In genomic region chr22:37781434-37782059, GRCh38 we compare ENCODE assay signal across 12 cellular contexts. TPM values are rescaled to one million over a fixed set of nuclear protein-coding genes. Genes with fewer than 3 reads are reported as not detected.
DNase-seq lines count a peak whose midpoint lies in the region; ATAC-seq and TF ChIP-seq lines count a peak whose summit lies in the region.
"Had no signal": no experiment of that assay in that cellular context is flagged by ENCODE, and none has a peak within 500 bp of the region (broad histone marks: within the 10 kb centered on the region; RNA-seq: fewer than 3 reads in every experiment).

No MANE protein-coding gene starts in this region.

- in situ Hi-C loops in GM13977 (cut with MboI; ENCODE audit: low pct_unique_long_range_greater_than_20kb, low sequenced_read_pairs, unreplicated experiment): no loop called here

- peaks cover 10% of the 10 kb centered on the region for H3K4me1 Mint-ChIP-seq in nephron
- H3K4me1 Mint-ChIP-seq in activated naive CD4-positive, alpha-beta T cell treated with anti-CD3 and anti-CD28 coated beads for 36 hours (ENCODE audit: low read depth): no peaks in the 10 kb centered on the region

- H3K79me2 ChIP-seq in DND-41 (ENCODE audit: insufficient read depth, low read length) (no peaks in the 10 kb centered on the region), OCI-LY1 (ENCODE audit: insufficient read depth, low read length) (no peaks in the 10 kb centered on the region)

- H3K9me3 Mint-ChIP-seq in nephron: no peaks in the 10 kb centered on the region
- no peaks in the 10 kb centered on the region for H3K9me3 Mint-ChIP-seq in activated naive CD4-positive, alpha-beta T cell treated with anti-CD3 and anti-CD28 coated beads for 36 hours
- H3K9me3 Mint-ChIP-seq: activated CD4-positive, alpha-beta memory T cell treated with anti-CD3 and anti-CD28 coated beads for 36 hours had no signal

- H3K4me3 ChIP-seq in DND-41 (ENCODE audit: low read depth in 1 of 2, low read length in 2 of 2) (no peak overlapping the region), OCI-LY1 (ENCODE audit: low read depth, low read length, poor library complexity, severe bottlenecking) (no peak overlapping the region)

- H3K27ac ChIP-seq in DND-41 (ENCODE audit: low read length) (no peak overlapping the region), OCI-LY1 (ENCODE audit: low read depth, low read length, poor library complexity, severe bottlenecking) (no peak overlapping the region)

- H3K9me3 ChIP-seq in DND-41 (ENCODE audit: insufficient read depth, low read length, severe bottlenecking) (no peaks in the 10 kb centered on the region), OCI-LY1 (ENCODE audit: low read length) (no peaks in the 10 kb centered on the region)

- CTCF ChIA-PET in activated naive CD4-positive, alpha-beta T cell treated with anti-CD3 and anti-CD28 coated beads for 36 hours (lab: Charles Lee): no interaction called here

- peak overlapping the region in 1 of 3 experiments; percentile 40 for H3K27ac Mint-ChIP-seq in nephron
- H3K27ac Mint-ChIP-seq in activated naive CD4-positive, alpha-beta T cell treated with anti-CD3 and anti-CD28 coated beads for 36 hours: no peak overlapping the region
- H3K27ac Mint-ChIP-seq: activated CD4-positive, alpha-beta memory T cell treated with anti-CD3 and anti-CD28 coated beads for 36 hours had no signal

- H3F3A ChIP-seq in OCI-LY1 (ENCODE audit: insufficient read depth, low read length): peaks cover 9% of the 10 kb centered on the region; the same call in 1 of the 2 replicates

- H3K4me1 ChIP-seq in DND-41 (ENCODE audit: insufficient read depth, low read length) (no peaks in the 10 kb centered on the region), OCI-LY1 (ENCODE audit: insufficient read depth, low read length, severe bottlenecking) (peaks cover 28% of the 10 kb centered on the region)

- H4K20me1 ChIP-seq in DND-41 (ENCODE audit: insufficient read depth, low read length): 0 out of 2 replicates have a peak, but pooled peaks cover 2% of the 10 kb centered on the region
- H4K20me1 ChIP-seq in OCI-LY1 (ENCODE audit: insufficient read depth, low read length): no peaks in the 10 kb centered on the region

- H3K36me3 Mint-ChIP-seq in nephron (ENCODE audit: low read depth): no peaks in the 10 kb centered on the region
- no peaks in the 10 kb centered on the region for H3K36me3 Mint-ChIP-seq in activated naive CD4-positive, alpha-beta T cell treated with anti-CD3 and anti-CD28 coated beads for 36 hours (ENCODE audit: low read depth)
- H3K36me3 Mint-ChIP-seq: activated CD4-positive, alpha-beta memory T cell treated with anti-CD3 and anti-CD28 coated beads for 36 hours had no signal

- DNase-seq in DND-41: no peak
- DNase-seq in dermis blood vessel endothelial cell: peak; percentile 41
- DNase-seq in activated naive CD4-positive, alpha-beta T cell treated with anti-CD3 and anti-CD28 coated beads for 36 hours: no peak
- no peak for DNase-seq in GM13977 (ENCODE audit: low spot score)
- DNase-seq: activated CD4-positive, alpha-beta memory T cell treated with anti-CD3 and anti-CD28 coated beads for 36 hours; NCI-H2029 treated with DMSO at 0.1 percent for 48 hours had no signal

- H3K4me3 Mint-ChIP-seq in nephron: no peak overlapping the region
- H3K4me3 Mint-ChIP-seq in activated naive CD4-positive, alpha-beta T cell treated with anti-CD3 and anti-CD28 coated beads for 36 hours: no peak overlapping the region
- H3K4me3 Mint-ChIP-seq: activated CD4-positive, alpha-beta memory T cell treated with anti-CD3 and anti-CD28 coated beads for 36 hours had no signal

- H3K4me2 ChIP-seq in DND-41 (ENCODE audit: insufficient read depth, low read length) (no peak overlapping the region), OCI-LY1 (ENCODE audit: low read length) (no peak overlapping the region)

- peaks cover 3% of the 10 kb centered on the region for H3K27me3 Mint-ChIP-seq in nephron (ENCODE audit: low read depth)
- peaks cover 2% of the 10 kb centered on the region for H3K27me3 Mint-ChIP-seq in activated naive CD4-positive, alpha-beta T cell treated with anti-CD3 and anti-CD28 coated beads for 36 hours (ENCODE audit: low read depth)

- H3K9me2 ChIP-seq in OCI-LY1 (ENCODE audit: low read depth, low read length): no peaks in the 10 kb centered on the region

- H2AFZ ChIP-seq in DND-41 (ENCODE audit: low read depth, low read length) (no peak overlapping the region), OCI-LY1 (ENCODE audit: low read length) (no peak overlapping the region)

- ATAC-seq in DND-41 (ENCODE audit: insufficient read depth, low read depth) (no peak), GM18498 (IDR thresholded peaks at IDR 0.05; ENCODE audit: unreplicated experiment) (no peak), GM21737 (IDR thresholded peaks at IDR 0.05; ENCODE audit: unreplicated experiment) (no peak)

- TF ChIP-seq CTCF in DND-41 (IDR thresholded peaks at IDR 0.05; ENCODE audit: borderline replicate concordance, extremely low read depth, low read length, poor library complexity, severe bottlenecking) (peak; percentile 16), OCI-LY1 (IDR thresholded peaks at IDR 0.05; ENCODE audit: low read length) (peak; percentile 33; the same call in 1 of the 2 replicates), nephron (IDR thresholded peaks at IDR 0.05; ENCODE audit: unreplicated experiment in 3 of 3) (peak in 2 of 3 experiments; percentile 16 to 18), GM13977 (IDR thresholded peaks at IDR 0.05; ENCODE audit: extremely low read depth, insufficient read depth, missing control alignments) (no peak)

- intact Hi-C loops in activated naive CD4-positive, alpha-beta T cell treated with anti-CD3 and anti-CD28 coated beads for 36 hours (cut with micrococcal nuclease): no loop called here

- H3K27me3 ChIP-seq in DND-41 (ENCODE audit: insufficient read depth, low read length, poor library complexity) (no peaks in the 10 kb centered on the region), OCI-LY1 (ENCODE audit: insufficient read depth, low read length) (no peaks in the 10 kb centered on the region)

- H3K36me3 ChIP-seq in DND-41 (ENCODE audit: insufficient read depth, low read length) (no peaks in the 10 kb centered on the region), OCI-LY1 (ENCODE audit: insufficient read depth, low read length) (no peaks in the 10 kb centered on the region)

- H3K9ac ChIP-seq in DND-41 (ENCODE audit: low read depth, low read length) (no peak overlapping the region), OCI-LY1 (ENCODE audit: low read length) (no peak overlapping the region)

RNA-seq across cellular contexts. Expression of gene GCAT, which starts 26.2 kb away (rescaled TPM):
- 24.5 and 37.6 TPM in 2 replicates for total RNA-seq in dermis blood vessel endothelial cell
- 10 to 100 TPM; 26.9 to 27.2 TPM for total RNA-seq in activated naive CD4-positive, alpha-beta T cell treated with anti-CD3 and anti-CD28 coated beads for 36 hours

RNA-seq across cellular contexts. Expression of gene GALR3, which starts 41.6 kb away (rescaled TPM):
- 0.14 TPM in 1 of 2 replicates, not detected in the other for total RNA-seq in dermis blood vessel endothelial cell
- not detected for total RNA-seq in activated naive CD4-positive, alpha-beta T cell treated with anti-CD3 and anti-CD28 coated beads for 36 hours
- total RNA-seq: G401, glomerular endothelial cell had no signal
